Comparison of ENCODE assay signal across 22 cellular contexts in genomic region chr4:6627832-6628231, GRCh38.
"Had no signal": no experiment of that assay in that cellular context is flagged by ENCODE, and none has a peak within 500 bp of the region (broad histone marks: within the 10 kb centered on the region; RNA-seq: fewer than 3 reads in every experiment).

No MANE protein-coding gene starts in this region.

- H3K4me1 ChIP-seq: SJSA1 had no signal

- H3K27ac ChIP-seq: SJSA1, SK-N-MC had no signal

- FAIRE-seq: RCC 7860 had no signal

- H3K27me3 ChIP-seq: SJSA1 had no signal

- H3K9me3 ChIP-seq: SJSA1 had no signal

- H3K4me1 Mint-ChIP-seq: IgD-negative memory B cell had no signal

- H3K36me3 ChIP-seq: SJSA1 had no signal

- H3K4me3 ChIP-seq: SJSA1, SK-N-MC had no signal

- H3K27me3 Mint-ChIP-seq: IgD-negative memory B cell had no signal

- H3K27ac Mint-ChIP-seq: IgD-negative memory B cell had no signal

- H3K36me3 Mint-ChIP-seq: IgD-negative memory B cell had no signal

- H3K4me3 Mint-ChIP-seq: IgD-negative memory B cell had no signal

- DNase-seq: KBM-7, NCI-H1092, NCI-H1105 treated with DMSO at 0.1 percent for 48 hours, NCI-H1417 treated with DMSO at 0.1 percent for 48 hours, NCI-H146, NCI-H1694 treated with DMSO at 0.1 percent for 48 hours, NCI-H1930, NCI-H2081, NCI-H2171, NCI-H226, NCI-H446, NCI-H510A, NCI-H524 treated with DMSO at 0.1 percent for 48 hours, NCI-H69, NCI-H774, Right ventricle myocardium superior, RPMI8226, SIG-M5 had no signal
